In the genomic region with DNA sequence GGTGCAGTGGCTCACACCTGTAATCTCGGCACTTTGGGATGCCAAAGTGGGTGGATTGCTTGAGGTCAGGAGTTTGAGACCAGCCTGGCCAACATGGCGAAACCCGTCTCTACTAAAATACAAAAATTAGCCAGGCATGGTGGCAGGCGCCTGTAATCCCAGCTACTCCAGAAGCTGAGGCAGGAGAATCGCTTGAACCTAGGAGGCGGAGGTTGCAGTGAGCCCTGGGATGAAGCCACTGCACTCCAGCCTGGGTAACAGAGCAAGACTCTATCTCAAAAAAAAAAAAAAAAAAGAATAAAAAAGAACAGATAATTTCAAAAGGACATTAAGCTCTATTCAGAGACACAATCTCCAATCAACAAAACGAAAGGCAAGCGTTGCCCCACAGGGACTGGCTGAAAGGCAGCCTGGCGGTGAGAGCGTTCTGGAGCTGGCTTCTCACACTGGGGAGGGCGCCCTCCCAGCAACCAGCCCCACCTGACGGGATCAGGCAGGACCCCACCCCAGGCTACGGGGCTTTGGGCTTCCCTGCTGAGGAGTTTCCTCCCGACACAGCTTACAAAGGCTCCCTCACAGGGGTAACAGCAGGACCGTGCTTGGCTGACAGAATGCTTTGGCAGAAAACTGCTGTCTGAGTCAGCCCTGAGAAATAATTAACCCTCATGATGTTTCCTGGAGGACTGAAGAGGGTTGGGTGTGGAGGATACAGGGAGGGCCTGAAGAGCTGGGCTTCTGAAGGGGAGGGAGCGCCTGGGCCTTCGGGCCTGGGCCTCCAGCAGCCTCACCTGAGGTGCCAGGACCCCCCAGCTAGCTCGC, we compare ENCODE assay signal across 1 cellular context.
TF ChIP-seq lines count a peak whose summit lies in the region.

No MANE protein-coding gene starts in this region.

TF ChIP-seq in H1, 55 proteins besides CTCF, POLR2A, EP300 and RAD21 (continued from another document):
- TF ChIP-seq RFX5 (IDR thresholded peaks at IDR 0.05; ENCODE audit: borderline replicate concordance, low read depth, low read length) (no peak), NANOG (IDR thresholded peaks at IDR 0.05; ENCODE audit: insufficient read depth, low read depth, low read length, poor library complexity, severe bottlenecking) (peak; percentile 36)
